In the genomic region with DNA sequence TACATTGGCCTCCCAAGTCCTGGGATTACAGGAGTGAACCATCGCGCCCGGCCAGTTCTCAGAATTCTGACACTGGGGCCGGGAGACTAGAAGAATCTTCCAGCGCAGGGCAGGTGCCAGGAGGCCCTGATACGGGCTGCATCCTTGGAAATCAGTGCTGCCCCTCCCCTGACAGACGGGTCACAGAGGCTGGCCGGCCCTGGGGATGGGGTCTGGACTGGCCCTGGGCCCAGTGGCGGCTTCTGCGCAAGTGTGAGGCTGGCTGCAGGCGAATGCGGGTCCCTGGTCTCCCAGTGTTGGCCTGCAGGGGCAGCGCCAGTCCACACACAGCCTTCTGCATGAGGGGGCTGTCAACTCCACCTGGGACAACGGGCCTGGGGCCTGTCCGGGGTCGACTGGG, we compare ENCODE assay signal across 8 cellular contexts. TPM values are rescaled to one million over a fixed set of nuclear protein-coding genes. Genes with fewer than 3 reads are reported as not detected.
A peak's percentile ranks its signal among the peaks of the same experiment; 100 is the strongest.
DNase-seq lines count a peak whose midpoint lies in the region; ATAC-seq, FAIRE-seq and TF ChIP-seq lines count a peak whose summit lies in the region.

No MANE protein-coding gene starts in this region.

- H3K9me1 ChIP-seq in endothelial cell of umbilical vein (replicated peaks; ENCODE audit: control insufficient read depth, extremely low read depth, insufficient read depth, low read length): no peaks in the 10 kb centered on the region

- H3K27me3 ChIP-seq in DOHH2 (ENCODE audit: control insufficient read depth, low read length) (no peaks in the 10 kb centered on the region), Peyer's patch (no peaks in the 10 kb centered on the region), endothelial cell of umbilical vein (ENCODE audit: control insufficient read depth in 2 of 2, insufficient read depth in 2 of 2, low read length in 2 of 2) (no peaks in the 10 kb centered on the region), rectal smooth muscle tissue (ENCODE audit: control insufficient read depth, insufficient read depth, low read length) (no peaks in the 10 kb centered on the region)

- H3K4me2 ChIP-seq in DOHH2 (ENCODE audit: low read length) (peak overlapping the region; percentile 75), endothelial cell of umbilical vein (ENCODE audit: insufficient read depth, low read length) (no peak overlapping the region)

- H3K4me1 ChIP-seq in DOHH2 (ENCODE audit: control insufficient read depth, low read length) (peaks cover 25% of the 10 kb centered on the region), Peyer's patch (peaks cover 0 to 21% (median 4%) of the 10 kb centered on the region in 4 donors), endothelial cell of umbilical vein (ENCODE audit: control insufficient read depth, extremely low read depth, insufficient read depth, low read length) (peaks cover 29% of the 10 kb centered on the region), rectal smooth muscle tissue (ENCODE audit: control insufficient read depth, insufficient read depth, low read length) (peaks cover 6% of the 10 kb centered on the region)

- H3K36me3 ChIP-seq in DOHH2 (ENCODE audit: control insufficient read depth, low read length) (peaks cover 20% of the 10 kb centered on the region), Peyer's patch (peaks cover 0 to 10% (median 0%) of the 10 kb centered on the region in 3 donors), endothelial cell of umbilical vein (ENCODE audit: control insufficient read depth in 2 of 2, extremely low read depth in 1 of 2, insufficient read depth in 2 of 2, low read length in 2 of 2) (peaks cover 5% of the 10 kb centered on the region in 2 experiments), rectal smooth muscle tissue (ENCODE audit: control insufficient read depth, insufficient read depth, low read length) (peaks cover 11% of the 10 kb centered on the region)

- peaks cover 30% of the 10 kb centered on the region for H3K79me2 ChIP-seq in DOHH2 (ENCODE audit: control insufficient read depth, low read length)
- peaks cover 24% of the 10 kb centered on the region for H3K79me2 ChIP-seq in endothelial cell of umbilical vein (ENCODE audit: control insufficient read depth, insufficient read depth, low read length)

- no peaks in the 10 kb centered on the region for H3K9me3 ChIP-seq in DOHH2 (ENCODE audit: control insufficient read depth, insufficient read depth, low read length)
- no peaks in the 10 kb centered on the region for H3K9me3 ChIP-seq in Peyer's patch
- no peaks in the 10 kb centered on the region for H3K9me3 ChIP-seq in endothelial cell of umbilical vein (replicated peaks; ENCODE audit: control insufficient read depth, insufficient read depth, low read length)

- no peak for DNase-seq in Peyer's patch
- DNase-seq in endothelial cell of umbilical vein (ENCODE audit: low read depth, low spot score): no peak
- no peak for DNase-seq in stimulated activated CD8-positive, alpha-beta memory T cell treated with anti-CD3 and anti-CD28 coated beads, Interleukin-4, amount 100 ng/mL, for 48 hours
- no peak for DNase-seq in NCI-H2081 treated with DMSO at 0.1 percent for 48 hours (lab: John Stamatoyannopoulos, UW)
- DNase-seq in DMS153 (lab: John Stamatoyannopoulos, UW): no peak

- intact Hi-C loops in endothelial cell of umbilical vein (cut with micrococcal nuclease): loop anchor here (1.0 to 2.0 kb wide), 2 partner anchors 162 to 182 kb away; partner anchors contain the start of gene RNF130

- CTCF ChIA-PET in endothelial cell of umbilical vein (lab: Charles Lee): interaction anchor here (0.9 to 1.4 kb wide), 2 partner anchors 117 to 183 kb away, joined by 3 read pairs; no protein-coding TSS in a partner anchor

- peak overlapping the region; percentile 73 for H2AFZ ChIP-seq in endothelial cell of umbilical vein (ENCODE audit: low read depth, low read length)

- no peak for ATAC-seq in HG03159 (IDR thresholded peaks at IDR 0.05; ENCODE audit: unreplicated experiment)

- no peak overlapping the region for H3K27ac ChIP-seq in DOHH2 (ENCODE audit: low read depth, low read length)
- H3K27ac ChIP-seq in Peyer's patch: peak overlapping the region; percentile 52 to 89 (median 66)
- no peak overlapping the region for H3K27ac ChIP-seq in endothelial cell of umbilical vein (ENCODE audit: insufficient read depth, low read depth, low read length)
- H3K27ac ChIP-seq in rectal smooth muscle tissue (ENCODE audit: low read depth, low read length): no peak overlapping the region

- no TSS peak for BruUV-seq in endothelial cell of umbilical vein (replicated peaks; lab: Mats Ljungman, UMichigan)

- no peaks in the 10 kb centered on the region for H3F3A ChIP-seq in DOHH2 (ENCODE audit: control insufficient read depth, insufficient read depth)

- no peak overlapping the region for H3K9ac ChIP-seq in endothelial cell of umbilical vein (replicated peaks; ENCODE audit: extremely low read depth, insufficient read depth, low read length)
- no peak overlapping the region for H3K9ac ChIP-seq in rectal smooth muscle tissue (ENCODE audit: low read length)

- no peak for FAIRE-seq in endothelial cell of umbilical vein (lab: Jason Lieb, UNC)

- H4K20me1 ChIP-seq in DOHH2 (ENCODE audit: control insufficient read depth, insufficient read depth, low read depth, low read length): peaks cover 7% of the 10 kb centered on the region
- H4K20me1 ChIP-seq in endothelial cell of umbilical vein (replicated peaks; ENCODE audit: control insufficient read depth, extremely low read depth, insufficient read depth, low read length): no peaks in the 10 kb centered on the region

- dilution Hi-C loops in endothelial cell of umbilical vein (cut with MboI; ENCODE audit: extremely low pct_ligation_motif_present, low sequenced_read_pairs): no loop called here

- H3K9me2 ChIP-seq in DOHH2 (replicated peaks; ENCODE audit: control insufficient read depth, low read length): no peaks in the 10 kb centered on the region

- TF ChIP-seq POLR2A in Peyer's patch (IDR thresholded peaks at IDR 0.05): no peak
- TF ChIP-seq POLR2A in endothelial cell of umbilical vein (IDR thresholded peaks at IDR 0.05; ENCODE audit: low read depth, low read length): no peak

- TF ChIP-seq CTCF in DOHH2 (IDR thresholded peaks at IDR 0.05; ENCODE audit: low read depth, low read length, poor library complexity, severe bottlenecking) (no peak), Peyer's patch (IDR thresholded peaks at IDR 0.05) (no peak), endothelial cell of umbilical vein (IDR thresholded peaks at IDR 0.05; ENCODE audit: extremely low read depth in 1 of 2, insufficient read depth in 1 of 2, low read depth in 1 of 2, low read length in 2 of 2) (peak in 1 of 2 donors; percentile 13)

- H3K4me3 ChIP-seq in DOHH2 (ENCODE audit: low read length) (peak overlapping the region; percentile 65; the same call in 1 of the 2 replicates), Peyer's patch (peak overlapping the region in 1 of 4 donors; percentile 56), endothelial cell of umbilical vein (replicated peaks in 1 of 3; ENCODE audit: insufficient read depth in 1 of 3, low read depth in 1 of 3, low read length in 3 of 3) (no peak overlapping the region), rectal smooth muscle tissue (ENCODE audit: low read length) (peak overlapping the region; percentile 73)

- POLR2A ChIA-PET in endothelial cell of umbilical vein (lab: Charles Lee): no interaction called here

TF ChIP-seq in endothelial cell of umbilical vein, 7 proteins besides CTCF, POLR2A, EP300 and RAD21:
- no peak for TF ChIP-seq EZH2 (IDR thresholded peaks at IDR 0.05; ENCODE audit: borderline replicate concordance, low read depth, low read length, severe bottlenecking)
- TF ChIP-seq POLR2AphosphoS5 (IDR thresholded peaks at IDR 0.05; ENCODE audit: insufficient read depth, low read depth, low read length): no peak
- no peak for TF ChIP-seq MAX (IDR thresholded peaks at IDR 0.05; ENCODE audit: insufficient read depth, insufficient read length)
- no peak for TF ChIP-seq GATA2 (IDR thresholded peaks at IDR 0.05; ENCODE audit: insufficient read depth, insufficient read length, low read depth, low read length)
- no peak for TF ChIP-seq JUN (IDR thresholded peaks at IDR 0.05; ENCODE audit: borderline replicate concordance, insufficient read depth, insufficient read length, low read depth)
- TF ChIP-seq FOS (IDR thresholded peaks at IDR 0.05; ENCODE audit: borderline replicate concordance, insufficient read depth, low read length): no peak
- TF ChIP-seq MYC (IDR thresholded peaks at IDR 0.05; ENCODE audit: low read depth, low read length): no peak

RNA-seq across cellular contexts. Expression of gene TBC1D9B, which starts 0.8 kb away (rescaled TPM):
- total RNA-seq in Peyer's patch (100 to 1,000 TPM in 3 of 4 donors, 10 to 100 TPM in 1; 89.7 to 281 (median 186) TPM), endothelial cell of umbilical vein (120 and 150 TPM in 2 replicates)
- 82.8 and 86.0 TPM in 2 replicates for polyA plus RNA-seq in endothelial cell of umbilical vein
- polyA plus RNA-seq in endothelial cell of umbilical vein (2011; cell fraction: cytosol; rRNA removed): 58.5 and 70.9 TPM in 2 replicates
- polyA plus RNA-seq in endothelial cell of umbilical vein (2011; cell fraction: nucleus; rRNA removed): 321 and 351 TPM in 2 replicates
- polyA plus RNA-seq in endothelial cell of umbilical vein (2012): 71.8 and 75.9 TPM in 2 replicates
- polyA minus RNA-seq in endothelial cell of umbilical vein: 104 and 120 TPM in 2 replicates
- polyA minus RNA-seq in endothelial cell of umbilical vein (2011; cell fraction: cytosol; rRNA and poly(A)+ RNA removed): 60.6 TPM
- 104 and 149 TPM in 2 replicates for polyA minus RNA-seq in endothelial cell of umbilical vein (2011; cell fraction: nucleus; rRNA and poly(A)+ RNA removed)

RNA-seq across cellular contexts. Expression of gene MRNIP, which starts 49.9 kb away (rescaled TPM):
- total RNA-seq in Peyer's patch: 100 to 1,000 TPM in 1 of 4 donors, 10 to 100 TPM in 3; 21.5 to 120 (median 68.3) TPM
- total RNA-seq in endothelial cell of umbilical vein: 17.6 and 19.1 TPM in 2 replicates
- 16.4 and 17.1 TPM in 2 replicates for polyA plus RNA-seq in endothelial cell of umbilical vein
- 7.8 and 10.3 TPM in 2 replicates for polyA plus RNA-seq in endothelial cell of umbilical vein (2011; cell fraction: cytosol; rRNA removed)
- polyA plus RNA-seq in endothelial cell of umbilical vein (2011; cell fraction: nucleus; rRNA removed): 118 and 121 TPM in 2 replicates
- 18.5 and 19.7 TPM in 2 replicates for polyA plus RNA-seq in endothelial cell of umbilical vein (2012)
- polyA minus RNA-seq in endothelial cell of umbilical vein: 16.5 and 26.7 TPM in 2 replicates
- polyA minus RNA-seq in endothelial cell of umbilical vein (2011; cell fraction: cytosol; rRNA and poly(A)+ RNA removed): 3.3 TPM
- 14.5 and 24.5 TPM in 2 replicates for polyA minus RNA-seq in endothelial cell of umbilical vein (2011; cell fraction: nucleus; rRNA and poly(A)+ RNA removed)

Comparison
In these comparisons a context has a peak if more than half of its experiments do, and no peak if none do; other contexts are left out.
1. H3K27ac ChIP-seq: peak in Peyer's patch (4 of 4); none in DOHH2 (single experiment), endothelial cell of umbilical vein (single experiment) and rectal smooth muscle tissue (single experiment).
2. H3K4me3 ChIP-seq: peak in DOHH2 (single experiment) and rectal smooth muscle tissue (single experiment); none in endothelial cell of umbilical vein (0 of 3).